ENCODE assay signal across 11 cellular contexts in genomic region chr2:42339191-42339912, GRCh38. TPM values are rescaled to one million over a fixed set of nuclear protein-coding genes. Genes with fewer than 3 reads are reported as not detected.
DNase-seq lines count a peak whose midpoint lies in the region; ATAC-seq and TF ChIP-seq lines count a peak whose summit lies in the region.
"Had no signal": no experiment of that assay in that cellular context is flagged by ENCODE, and none has a peak within 500 bp of the region (broad histone marks: within the 10 kb centered on the region; RNA-seq: fewer than 3 reads in every experiment).

No MANE protein-coding gene starts in this region.

- H3K27ac ChIP-seq in Panc1 (ENCODE audit: low read length) (no peak overlapping the region), aorta (ENCODE audit: low read depth in 1 of 2, low read length in 2 of 2) (no peak overlapping the region)
- H3K27ac ChIP-seq: SJCRH30 had no signal

- no peak for TF ChIP-seq CTCF in Panc1 (IDR thresholded peaks at IDR 0.05)
- peak; percentile 4 for TF ChIP-seq CTCF in epithelial cell of proximal tubule (conservative IDR thresholded peaks at IDR 0.05; ENCODE audit: low read depth, low read length)
- TF ChIP-seq CTCF in retinal pigment epithelial cell (conservative IDR thresholded peaks at IDR 0.05; ENCODE audit: low read depth, low read length) = peak; percentile 6

- no peaks in the 10 kb centered on the region for H3K9me3 ChIP-seq in Panc1 (ENCODE audit: control insufficient read depth, insufficient read depth, low read depth, low read length)
- H3K9me3 ChIP-seq in aorta (ENCODE audit: control insufficient read depth, low read length) = no peaks in the 10 kb centered on the region
- H3K9me3 ChIP-seq: SJCRH30 had no signal

- H3K4me3 ChIP-seq in Panc1 (ENCODE audit: low read depth in 2 of 2, low read length in 2 of 2) = no peak overlapping the region
- H3K4me3 ChIP-seq in epithelial cell of proximal tubule (ENCODE audit: low read depth, low read length) = no peak overlapping the region
- H3K4me3 ChIP-seq in retinal pigment epithelial cell (ENCODE audit: low read length) = no peak overlapping the region
- H3K4me3 ChIP-seq in aorta (ENCODE audit: low read length in 2 of 2) = no peak overlapping the region
- H3K4me3 ChIP-seq: SJCRH30 had no signal

- no peak for DNase-seq in T-helper 2 cell treated with Interferon-gamma antibody and Interleukin-4, amounts not matched to agents 5 μg/mL and 100 μg/mL, for 36 hours (ENCODE audit: low spot score)
- DNase-seq in T-helper 2 cell = no peak
- no peak for DNase-seq in Panc1 (ENCODE audit: low read depth, low spot score)
- no peak for DNase-seq in epithelial cell of proximal tubule (ENCODE audit: low read depth)
- no peak for DNase-seq in retinal pigment epithelial cell (ENCODE audit: low read depth)
- DNase-seq in SKM-1 (lab: John Stamatoyannopoulos, UW; ENCODE audit: unreplicated experiment) = no peak
- no peak for DNase-seq in aorta
- DNase-seq: activated CD4-positive, alpha-beta memory T cell treated with anti-CD3 and anti-CD28 coated beads for 36 hours; occipital lobe; SJCRH30 had no signal

- H3K27me3 ChIP-seq in Panc1 (ENCODE audit: control insufficient read depth, insufficient read depth, low read length) (no peaks in the 10 kb centered on the region), aorta (ENCODE audit: control insufficient read depth in 1 of 2, insufficient read depth in 2 of 2, low read length in 1 of 2) (no peaks in the 10 kb centered on the region)
- H3K27me3 ChIP-seq: SJCRH30 had no signal

- H3K4me1 ChIP-seq in Panc1 (ENCODE audit: control insufficient read depth, insufficient read depth, low read length) = peaks cover 13% of the 10 kb centered on the region
- H3K4me1 ChIP-seq in aorta (ENCODE audit: control insufficient read depth in 1 of 2, insufficient read depth in 2 of 2, low read length in 2 of 2) = peaks cover 0 to 4% of the 10 kb centered on the region in 2 donors

- peak overlapping the region; percentile 34 for H3K27ac Mint-ChIP-seq in T-helper 2 cell treated with Interferon-gamma antibody and Interleukin-4, amounts not matched to agents 5 μg/mL and 100 μg/mL, for 36 hours

- H3K4me3 Mint-ChIP-seq in T-helper 2 cell treated with Interferon-gamma antibody and Interleukin-4, amounts not matched to agents 5 μg/mL and 100 μg/mL, for 36 hours = no peak overlapping the region
- H3K4me3 Mint-ChIP-seq: activated CD4-positive, alpha-beta memory T cell treated with anti-CD3 and anti-CD28 coated beads for 36 hours had no signal

- BruUV-seq in Panc1 (replicated peaks; lab: Mats Ljungman, UMichigan) = no TSS peak

- CTCF ChIA-PET in Panc1 (lab: Charles Lee) = no interaction called here

- POLR2A ChIA-PET in Panc1 (lab: Charles Lee) = interaction anchor here (0.6 kb wide), 1 partner anchor 154 kb away, joined by 13 read pairs; the partner anchor contains the start of gene KCNG3

- H3K27me3 Mint-ChIP-seq in T-helper 2 cell treated with Interferon-gamma antibody and Interleukin-4, amounts not matched to agents 5 μg/mL and 100 μg/mL, for 36 hours (ENCODE audit: low read depth) = no peaks in the 10 kb centered on the region
- H3K27me3 Mint-ChIP-seq: activated CD4-positive, alpha-beta memory T cell treated with anti-CD3 and anti-CD28 coated beads for 36 hours had no signal

- intact Hi-C loops in Panc1 (cut with micrococcal nuclease; ENCODE audit: unreplicated experiment) (no loop called here), aorta (cut with DNase I) (no loop called here)

- ATAC-seq in Panc1 (peak; percentile 62), GM19455 (IDR thresholded peaks at IDR 0.05; ENCODE audit: unreplicated experiment) (no peak), aorta (ENCODE audit: low FRiP score) (no peak)

- 86 to 87% methylated on average over 21 of the region's 21 CpGs for WGBS in aorta, 2 donors

- peaks cover 37% of the 10 kb centered on the region for H3K36me3 Mint-ChIP-seq in T-helper 2 cell treated with Interferon-gamma antibody and Interleukin-4, amounts not matched to agents 5 μg/mL and 100 μg/mL, for 36 hours (ENCODE audit: low read depth)

- in situ Hi-C loops in Panc1 (cut with HindIII; ENCODE audit: low pct_unique_long_range_greater_than_20kb, low sequenced_read_pairs) = no loop called here

- H3K36me3 ChIP-seq in Panc1 (ENCODE audit: control insufficient read depth, insufficient read depth, low read length) (peaks cover 6% of the 10 kb centered on the region), aorta (ENCODE audit: control insufficient read depth in 1 of 2, insufficient read depth in 2 of 2, low read length in 1 of 2) (no peaks in the 10 kb centered on the region)

- H3K9me3 Mint-ChIP-seq in T-helper 2 cell treated with Interferon-gamma antibody and Interleukin-4, amounts not matched to agents 5 μg/mL and 100 μg/mL, for 36 hours = no peaks in the 10 kb centered on the region

- H3K4me1 Mint-ChIP-seq in T-helper 2 cell treated with Interferon-gamma antibody and Interleukin-4, amounts not matched to agents 5 μg/mL and 100 μg/mL, for 36 hours (ENCODE audit: low read depth) = peaks cover 16% of the 10 kb centered on the region

RNA-seq across cellular contexts. Expression of gene COX7A2L, which starts 21.7 kb away (rescaled TPM):
- total RNA-seq in Panc1 (2021; ENCODE audit: unreplicated experiment) = 132 TPM
- polyA plus RNA-seq in Panc1 (2012; ENCODE audit: insufficient read length) = 125 TPM
- 147 and 150 TPM in 2 replicates for total RNA-seq in epithelial cell of proximal tubule
- 10 to 100 TPM; 60.8 to 62.1 TPM for total RNA-seq in aorta
- 100 to 1,000 TPM in 1 of 2 donors, 10 to 100 TPM in 1; 98.5 to 265 TPM for polyA plus RNA-seq in aorta
